Comparison of ENCODE assay signal across 10 cellular contexts in the genomic region with DNA sequence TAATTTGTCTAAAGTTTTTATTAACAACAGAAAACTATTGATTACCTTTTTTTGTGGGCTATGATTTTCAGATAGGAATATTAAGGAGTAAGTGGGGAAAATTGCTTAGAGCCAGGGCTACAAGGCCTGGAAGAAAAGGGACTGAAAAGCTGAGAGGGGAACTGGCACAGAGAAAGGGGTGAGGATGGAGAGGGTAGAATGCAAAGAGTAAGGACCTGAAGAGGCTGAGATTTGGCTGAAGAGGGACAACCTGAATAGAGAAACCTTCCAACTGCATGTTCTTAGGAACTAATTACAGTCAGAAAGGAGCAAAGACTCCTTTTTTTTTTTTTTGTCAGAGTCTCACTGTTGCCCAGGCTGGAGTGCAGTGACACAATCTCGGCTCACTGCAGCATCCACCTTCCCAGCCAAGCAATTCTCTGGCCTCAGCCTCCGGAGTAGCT. TPM values are rescaled to one million over a fixed set of nuclear protein-coding genes. Genes with fewer than 3 reads are reported as not detected.
DNase-seq lines count a peak whose midpoint lies in the region; TF ChIP-seq lines count a peak whose summit lies in the region.
"Had no signal": no experiment of that assay in that cellular context is flagged by ENCODE, and none has a peak within 500 bp of the region (broad histone marks: within the 10 kb centered on the region; RNA-seq: fewer than 3 reads in every experiment).

No MANE protein-coding gene starts in this region.

- H3K4me1 Mint-ChIP-seq in brain: peaks cover 45% of the 10 kb centered on the region

- peaks cover 0 to 9% (median 5%) of the 10 kb centered on the region in 5 experiments for H3K9me3 Mint-ChIP-seq in brain

- peaks cover 3% of the 10 kb centered on the region for H3K27me3 Mint-ChIP-seq in brain

- DNase-seq in AG04449 (ENCODE audit: low read depth, low spot score): no peak
- DNase-seq in HUDEP-2 (lab: John Stamatoyannopoulos, UW; ENCODE audit: unreplicated experiment in 76 of 76): no peak
- DNase-seq in D341Med (ENCODE audit: low spot score): no peak
- no peak for DNase-seq in NCI-H526 (lab: John Stamatoyannopoulos, UW)
- DNase-seq in occipital lobe (lab: John Stamatoyannopoulos, UW): no peak

- no peak for TF ChIP-seq CTCF in AG04449 (IDR thresholded peaks at IDR 0.05; ENCODE audit: insufficient read depth, low read length, missing control alignments)
- no peak for TF ChIP-seq CTCF in brain (conservative IDR thresholded peaks at IDR 0.05)

- CTCF ChIA-PET in AG04449 (lab: Yijun Ruan, JAX): interaction anchor here (1.0 to 1.8 kb wide), 4 partner anchors 8 to 134 kb away, joined by 3 to 6 read pairs (median 4); no protein-coding TSS in a partner anchor

- H3K36me3 Mint-ChIP-seq in brain: peaks cover 26% of the 10 kb centered on the region

- no peaks in the 10 kb centered on the region for H3K27me3 ChIP-seq in HUES6 (ENCODE audit: control insufficient read depth, insufficient read depth, low read length)
- no peaks in the 10 kb centered on the region for H3K27me3 ChIP-seq in mucosa of rectum (ENCODE audit: control insufficient read depth in 2 of 2, insufficient read depth in 2 of 2, low read length in 2 of 2)

- peaks cover 7% of the 10 kb centered on the region for H3K9me3 ChIP-seq in HUES6 (ENCODE audit: control insufficient read depth, insufficient read depth, low read depth, low read length)
- H3K9me3 ChIP-seq in mucosa of rectum (ENCODE audit: control insufficient read depth in 2 of 2, low read length in 2 of 2): no peaks in the 10 kb centered on the region

- POLR2A ChIA-PET in AG04449 (lab: Yijun Ruan, JAX): interaction anchor here (0.6 to 1.5 kb wide), 4 partner anchors 64 to 143 kb away, joined by 3 to 7 read pairs (median 4); partner anchors contain the start of gene HMGN4

- peak overlapping the region; percentile 78 to 92 (median 88) for H3K4me3 Mint-ChIP-seq in brain

- H3K27ac Mint-ChIP-seq in brain: peak overlapping the region; percentile 96 to 100 (median 99)

- peak overlapping the region; percentile 53 for H3K4me3 ChIP-seq in AG04449 (ENCODE audit: low read depth, low read length)
- peak overlapping the region; percentile 51; the same call in 1 of the 2 replicates for H3K4me3 ChIP-seq in HUES6 (ENCODE audit: low read depth, low read length)
- peak overlapping the region; percentile 68 to 89 for H3K4me3 ChIP-seq in mucosa of rectum (ENCODE audit: low read length in 2 of 2)

- H3K4me1 ChIP-seq in HUES6 (ENCODE audit: control insufficient read depth, insufficient read depth, low read length) (peaks cover 27% of the 10 kb centered on the region), mucosa of rectum (ENCODE audit: control insufficient read depth in 2 of 2, insufficient read depth in 2 of 2, low read length in 2 of 2) (peaks cover 16 to 19% of the 10 kb centered on the region in 2 donors)

- H3K9ac ChIP-seq in HUES6 (ENCODE audit: low read length) (peak overlapping the region; percentile 41), mucosa of rectum (ENCODE audit: low read depth in 1 of 2, low read length in 2 of 2) (peak overlapping the region; percentile 60 to 64)

- H3K27ac ChIP-seq in HUES6 (ENCODE audit: low read depth, low read length) (peak overlapping the region; percentile 28; the same call in 1 of the 2 replicates), mucosa of rectum (ENCODE audit: low read depth in 2 of 2, low read length in 2 of 2) (peak overlapping the region; percentile 90 to 95)

- no peaks in the 10 kb centered on the region for H3K36me3 ChIP-seq in HUES6 (ENCODE audit: control insufficient read depth, insufficient read depth, low read length)
- H3K36me3 ChIP-seq in mucosa of rectum (ENCODE audit: control insufficient read depth in 2 of 2, insufficient read depth in 2 of 2, low read length in 2 of 2): no peaks in the 10 kb centered on the region

RNA-seq across cellular contexts. Expression of gene BTN2A1, which starts 16.7 kb away (rescaled TPM):
- 15.6 TPM for polyA plus RNA-seq in brain (ENCODE audit: insufficient read depth, low read depth, low replicate concordance)
- total RNA-seq in occipital lobe: 13.1 TPM

RNA-seq across cellular contexts. Expression of gene BTN1A1, which starts 25.6 kb away (rescaled TPM):
- polyA plus RNA-seq in brain (ENCODE audit: insufficient read depth, low read depth, low replicate concordance): 0.36 TPM
- not detected for total RNA-seq in occipital lobe
- total RNA-seq: subcutaneous adipose tissue had no signal
- polyA plus RNA-seq: adipose tissue had no signal

RNA-seq across cellular contexts. Expression of gene BTN3A3, which starts 34.2 kb away (rescaled TPM):
- 4.3 TPM for polyA plus RNA-seq in brain (ENCODE audit: insufficient read depth, low read depth, low replicate concordance)
- total RNA-seq in occipital lobe: 2.8 TPM
